In the genomic region with DNA sequence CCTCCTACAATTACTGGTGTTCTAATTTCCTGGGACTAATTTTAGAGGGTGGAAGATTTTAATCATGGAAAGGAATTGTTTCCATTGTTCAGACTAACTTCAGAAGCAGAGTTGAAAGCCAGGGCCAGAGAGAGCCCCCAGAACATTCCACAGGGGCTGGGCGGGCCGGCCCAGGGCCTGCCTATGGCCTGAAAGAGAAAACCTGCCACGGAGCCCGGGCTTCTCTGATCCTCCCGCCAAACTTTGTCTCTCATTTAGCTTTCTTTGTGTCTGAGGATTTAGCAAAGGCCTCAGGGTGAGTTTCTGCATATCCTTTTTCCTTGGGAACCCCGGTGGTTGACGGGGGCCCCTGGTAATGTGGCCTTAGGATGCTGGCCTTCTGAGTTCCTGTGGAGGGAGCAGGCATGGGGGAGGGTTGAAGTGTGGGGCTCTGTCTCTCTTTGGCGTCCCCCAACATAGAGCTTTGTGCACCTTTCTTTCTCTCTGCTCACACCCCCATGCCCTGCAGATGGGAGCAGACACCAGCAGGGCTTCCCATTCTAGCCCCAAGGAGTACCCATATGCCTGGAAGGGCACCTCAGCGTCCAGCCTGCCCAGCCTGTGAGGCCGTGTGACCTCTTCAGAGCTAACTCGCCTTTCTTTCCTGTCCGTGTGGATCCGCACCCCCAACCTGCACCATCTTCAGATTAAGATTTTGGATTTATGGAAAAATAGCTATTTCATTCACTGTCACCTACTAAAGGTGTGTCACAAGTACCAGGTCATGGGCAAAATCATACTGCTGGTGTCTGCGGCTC, we compare ENCODE assay signal across 23 cellular contexts.
"Had no signal": no experiment of that assay in that cellular context is flagged by ENCODE, and none has a peak within 500 bp of the region (broad histone marks: within the 10 kb centered on the region; RNA-seq: fewer than 3 reads in every experiment).

No MANE protein-coding gene starts in this region.

- H3K36me3 Mint-ChIP-seq: activated naive CD8-positive, alpha-beta T cell; immature natural killer cell had no signal

- H3K27ac ChIP-seq: adrenal gland, ascending aorta, brain microvascular endothelial cell, esophagus muscularis mucosa, left lung, testis, vagina had no signal

- H3K9me3 Mint-ChIP-seq: activated T-cell treated with anti-CD3 and anti-CD28 coated beads, Interleukin-2, amount 50 U/mL, for 24 hours; activated T-helper 17 cell treated with anti-CD3 and anti-CD28 coated beads, Interleukin-2, amount 50 U/mL, for 72 hours had no signal

- H3K4me3 ChIP-seq: adrenal gland, ascending aorta, esophagus muscularis mucosa, left lung, testis, vagina had no signal

- H3K4me1 Mint-ChIP-seq: immature natural killer cell had no signal

- H3K36me3 ChIP-seq: adrenal gland, ascending aorta, brain microvascular endothelial cell, esophagus muscularis mucosa, left lung, vagina had no signal

- H3K27me3 Mint-ChIP-seq: activated naive CD8-positive, alpha-beta T cell; activated T-cell treated with anti-CD3 and anti-CD28 coated beads, Interleukin-2, amount 50 U/mL, for 24 hours; activated T-helper 17 cell treated with anti-CD3 and anti-CD28 coated beads, Interleukin-2, amount 50 U/mL, for 72 hours had no signal

- H3K27me3 ChIP-seq: adrenal gland, ascending aorta, brain microvascular endothelial cell, esophagus muscularis mucosa, left lung, testis, vagina had no signal

- H3K27ac Mint-ChIP-seq: activated naive CD8-positive, alpha-beta T cell; activated T-cell treated with anti-CD3 and anti-CD28 coated beads, Interleukin-2, amount 50 U/mL, for 24 hours; activated T-helper 17 cell treated with anti-CD3 and anti-CD28 coated beads, Interleukin-2, amount 50 U/mL, for 72 hours; immature natural killer cell; nephron had no signal

- H3K9me3 ChIP-seq: adrenal gland, ascending aorta, left lung, testis, vagina had no signal

- H3K4me1 ChIP-seq: adrenal gland, ascending aorta, esophagus muscularis mucosa, left lung, testis, vagina had no signal

- DNase-seq: activated T-cell treated with anti-CD3 and anti-CD28 coated beads, Interleukin-2, amount 50 U/mL, for 24 hours; adrenal gland; brain microvascular endothelial cell; central memory CD4-positive, alpha-beta T cell; dermis blood vessel endothelial cell; effector memory CD4-positive, alpha-beta T cell; immature natural killer cell; kidney glomerular epithelial cell; mammary epithelial cell; occipital lobe; stimulated activated CD4-positive, alpha-beta T cell treated with anti-CD3 and anti-CD28 coated beads, Interleukin-2, amount 100 ng/mL, for 48 hours; stimulated activated CD8-positive, alpha-beta memory T cell treated with anti-CD3 and anti-CD28 coated beads, Interleukin-4, amount 100 ng/mL, for 48 hours; stimulated activated naive CD4-positive, alpha-beta T cell; T-helper 1 cell; testis; trophoblast cell had no signal

- ATAC-seq: activated T-helper 17 cell treated with anti-CD3 and anti-CD28 coated beads, Interleukin-2, amount 50 U/mL, for 72 hours; left lung had no signal

- H3K4me3 Mint-ChIP-seq: activated naive CD8-positive, alpha-beta T cell; activated T-cell treated with anti-CD3 and anti-CD28 coated beads, Interleukin-2, amount 50 U/mL, for 24 hours; activated T-helper 17 cell treated with anti-CD3 and anti-CD28 coated beads, Interleukin-2, amount 50 U/mL, for 72 hours; immature natural killer cell; nephron had no signal
